In the genomic region with DNA sequence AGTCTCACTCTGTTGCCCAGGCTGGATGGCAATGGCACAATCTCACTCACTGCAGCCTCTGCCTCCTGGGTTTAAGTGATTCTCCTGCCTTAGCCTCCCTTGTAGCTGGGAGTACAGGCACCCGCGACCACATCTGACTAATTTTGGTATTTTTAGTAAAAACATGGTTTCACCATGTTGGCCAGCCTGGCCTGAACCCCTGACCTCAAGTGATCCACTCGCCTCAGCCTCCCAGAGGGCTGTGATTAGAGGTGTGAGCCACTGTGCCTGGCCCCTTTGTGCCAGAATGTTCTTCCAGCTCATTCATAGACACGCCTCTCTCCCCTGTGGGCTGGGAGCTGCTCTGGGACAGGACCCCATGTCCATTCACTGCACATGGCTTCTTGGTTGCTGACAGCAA, we compare ENCODE assay signal across 27 cellular contexts. TPM values are rescaled to one million over a fixed set of nuclear protein-coding genes. Genes with fewer than 3 reads are reported as not detected.
DNase-seq lines count a peak whose midpoint lies in the region; ATAC-seq and TF ChIP-seq lines count a peak whose summit lies in the region.
"Had no signal": no experiment of that assay in that cellular context is flagged by ENCODE, and none has a peak within 500 bp of the region (broad histone marks: within the 10 kb centered on the region; RNA-seq: fewer than 3 reads in every experiment).

No MANE protein-coding gene starts in this region.

- no peaks in the 10 kb centered on the region for H3K27me3 Mint-ChIP-seq in stimulated activated naive CD8-positive, alpha-beta T cell treated with anti-CD3 and anti-CD28 coated beads, Interleukin-15, Interleukin-2, amounts not matched to agents 100 ng/mL and 50 ng/mL, for 24 hours
- H3K27me3 Mint-ChIP-seq in T-helper 17 cell = no peaks in the 10 kb centered on the region

- H3K36me3 Mint-ChIP-seq in stimulated activated naive CD8-positive, alpha-beta T cell treated with anti-CD3 and anti-CD28 coated beads, Interleukin-15, Interleukin-2, amounts not matched to agents 100 ng/mL and 50 ng/mL, for 24 hours (ENCODE audit: low read depth) = peaks cover 40% of the 10 kb centered on the region
- no peaks in the 10 kb centered on the region for H3K36me3 Mint-ChIP-seq in T-helper 17 cell (ENCODE audit: low read depth)

- ATAC-seq in stimulated activated naive CD8-positive, alpha-beta T cell treated with anti-CD3 and anti-CD28 coated beads, Interleukin-15, Interleukin-2, amounts not matched to agents 100 U/mL and 50 U/mL, for 24 hours = no peak
- ATAC-seq in T-helper 17 cell = no peak
- ATAC-seq in GM18868 (IDR thresholded peaks at IDR 0.05; ENCODE audit: unreplicated experiment) = no peak
- ATAC-seq: CD8-positive, alpha-beta T cell had no signal

- no peaks in the 10 kb centered on the region for H3K9me3 ChIP-seq in T-helper 17 cell (ENCODE audit: control insufficient read depth, low read length, poor library complexity, severe bottlenecking)
- H3K9me3 ChIP-seq: pancreas, SK-N-SH had no signal

- DNase-seq in stimulated activated naive CD8-positive, alpha-beta T cell treated with anti-CD3 and anti-CD28 coated beads, Interleukin-15, Interleukin-2, amounts not matched to agents 100 U/mL and 50 U/mL, for 24 hours = no peak
- DNase-seq in T-helper 17 cell (no peak), fibroblast of mammary gland (ENCODE audit: low read depth) (peak; percentile 52), stromal cell of bone marrow (ENCODE audit: low read depth) (peak; percentile 6), GM10248 (ENCODE audit: extremely low spot score) (no peak), HEK293T (ENCODE audit: extremely low spot score) (no peak)
- DNase-seq: activated CD4-positive, alpha-beta T cell treated with anti-CD3 and anti-CD28 coated beads, Interleukin-2, amount 50 U/mL, for 4 hours; activated gamma-delta T cell; anterior cingulate cortex; CD8-positive, alpha-beta T cell; cortex of kidney; DMS153; GDM1; hypothalamus; left ventricle myocardium superior; midbrain; NCI-H1105; NCI-H2029; pancreas; right cardiac atrium; SK-N-SH had no signal

- H3K4me1 Mint-ChIP-seq in stimulated activated naive CD8-positive, alpha-beta T cell treated with anti-CD3 and anti-CD28 coated beads, Interleukin-15, Interleukin-2, amounts not matched to agents 100 ng/mL and 50 ng/mL, for 24 hours (ENCODE audit: low read depth) = peaks cover 3% of the 10 kb centered on the region
- H3K4me1 Mint-ChIP-seq in T-helper 17 cell = peaks cover 2% of the 10 kb centered on the region
- H3K4me1 Mint-ChIP-seq: nephron had no signal

- TF ChIP-seq CTCF in fibroblast of mammary gland (conservative IDR thresholded peaks at IDR 0.05; ENCODE audit: control insufficient read depth, insufficient read depth, low read depth, low read length) = no peak
- no peak for TF ChIP-seq CTCF in GM10248 (IDR thresholded peaks at IDR 0.05; ENCODE audit: control extremely low read depth, extremely low read depth, low read depth, missing control alignments)

- H3K27ac Mint-ChIP-seq in stimulated activated naive CD8-positive, alpha-beta T cell treated with anti-CD3 and anti-CD28 coated beads, Interleukin-15, Interleukin-2, amounts not matched to agents 100 ng/mL and 50 ng/mL, for 24 hours = peak overlapping the region; percentile 68
- peak overlapping the region; percentile 74 for H3K27ac Mint-ChIP-seq in T-helper 17 cell
- H3K27ac Mint-ChIP-seq: CD8-positive, alpha-beta T cell; nephron; T-helper 2 cell treated with Interferon-gamma antibody and Interleukin-4, amounts not matched to agents 5 μg/mL and 100 μg/mL, for 36 hours had no signal

- no peak overlapping the region for H3K4me3 Mint-ChIP-seq in stimulated activated naive CD8-positive, alpha-beta T cell treated with anti-CD3 and anti-CD28 coated beads, Interleukin-15, Interleukin-2, amounts not matched to agents 100 ng/mL and 50 ng/mL, for 24 hours
- no peak overlapping the region for H3K4me3 Mint-ChIP-seq in T-helper 17 cell
- H3K4me3 Mint-ChIP-seq: CD8-positive, alpha-beta T cell; nephron; T-helper 2 cell treated with Interferon-gamma antibody and Interleukin-4, amounts not matched to agents 5 μg/mL and 100 μg/mL, for 36 hours had no signal

- H3K4me3 ChIP-seq in fibroblast of mammary gland (ENCODE audit: control insufficient read depth, low read depth, low read length) = no peak overlapping the region
- H3K4me3 ChIP-seq: cardiac muscle cell, pancreas, upper lobe of left lung had no signal

- POLR2A ChIA-PET in GM10248 (lab: Yijun Ruan, JAX) = interaction anchor here (0.7 kb wide), 1 partner anchor 610 kb away, joined by 10 read pairs; no protein-coding TSS in a partner anchor
- POLR2A ChIA-PET in HEK293T (lab: Yijun Ruan, JAX) = no interaction called here

- no peaks in the 10 kb centered on the region for H3K9me3 Mint-ChIP-seq in stimulated activated naive CD8-positive, alpha-beta T cell treated with anti-CD3 and anti-CD28 coated beads, Interleukin-15, Interleukin-2, amounts not matched to agents 100 ng/mL and 50 ng/mL, for 24 hours
- H3K9me3 Mint-ChIP-seq: CD8-positive, alpha-beta T cell; nephron; T-helper 2 cell treated with Interferon-gamma antibody and Interleukin-4, amounts not matched to agents 5 μg/mL and 100 μg/mL, for 36 hours had no signal

- CTCF ChIA-PET in GM10248 (lab: Yijun Ruan, JAX) (interaction anchor here (1.4 kb wide), 1 partner anchor 85 kb away, joined by 4 read pairs; no protein-coding TSS in a partner anchor), HEK293T (lab: Yijun Ruan, JAX) (no interaction called here)

TF ChIP-seq in HEK293T, 16 proteins besides CTCF, POLR2A, EP300 and RAD21:
- TF ChIP-seq ELF4 (IDR thresholded peaks at IDR 0.05) (no peak), HDGF (IDR thresholded peaks at IDR 0.05; ENCODE audit: borderline replicate concordance) (no peak)

RNA-seq across cellular contexts. Expression of gene MYDGF, which starts 9.1 kb away (rescaled TPM):
- 10 to 100 TPM; 33.9 to 37.9 TPM for total RNA-seq in T-helper 17 cell

RNA-seq across cellular contexts. Expression of gene TNFAIP8L1, which starts 21.7 kb away (rescaled TPM):
- 10 to 100 TPM; 14.9 to 18.3 TPM for total RNA-seq in T-helper 17 cell

Comparison
In these comparisons a context has a peak if more than half of its experiments do, and no peak if none do; other contexts are left out.
1. DNase-seq: peak in fibroblast of mammary gland (single experiment) and stromal cell of bone marrow (single experiment); none in stimulated activated naive CD8-positive, alpha-beta T cell treated with anti-CD3 and anti-CD28 coated beads, Interleukin-15, Interleukin-2, amounts not matched to agents 100 U/mL and 50 U/mL, for 24 hours (single experiment), T-helper 17 cell (0 of 3), GM10248 (single experiment) and HEK293T (single experiment).